ENCODE assay signal across 27 cellular contexts in the genomic region with DNA sequence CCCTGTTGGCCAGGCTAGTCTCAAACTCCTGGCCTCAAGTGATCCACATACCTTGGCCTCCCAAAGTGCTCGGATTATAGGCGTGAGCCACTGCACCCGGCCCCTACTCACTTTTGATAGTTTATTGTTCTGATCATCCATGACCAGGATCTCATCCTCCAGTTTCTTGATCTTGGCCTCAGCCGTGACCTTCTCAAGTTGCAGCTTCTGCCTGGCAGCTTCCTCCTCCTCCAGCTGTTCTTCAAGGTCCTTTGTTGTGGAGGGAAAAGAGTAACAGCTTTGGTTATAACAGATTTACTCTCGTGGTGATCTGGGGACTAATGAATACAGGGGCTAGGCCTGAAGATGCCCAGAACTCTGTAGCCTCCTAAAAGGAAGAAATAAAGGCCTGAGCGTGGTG.
"Had no signal": no experiment of that assay in that cellular context is flagged by ENCODE, and none has a peak within 500 bp of the region (broad histone marks: within the 10 kb centered on the region; RNA-seq: fewer than 3 reads in every experiment).

No MANE protein-coding gene starts in this region.

- H3K4me1 ChIP-seq: colonic mucosa, gastrocnemius medialis, lower lobe of right lung, right lobe of liver, tibial artery, upper lobe of right lung had no signal

- DNase-seq: activated CD4-positive, alpha-beta T cell treated with anti-CD3 and anti-CD28 coated beads for 4 hours; activated CD4-positive, alpha-beta T cell treated with anti-CD3 and anti-CD28 coated beads, Interleukin-2, amount 50 U/mL, for 4 hours; activated effector memory CD4-positive, alpha-beta T cell treated with Interleukin-2 at 50 U/mL for 16 hours; activated naive CD4-positive, alpha-beta T cell treated with Interleukin-2 at 50 U/mL for 16 hours; activated T-cell treated with anti-CD3 and anti-CD28 coated beads for 4 hours; anterior cingulate cortex; cerebellar nuclear complex; colonic mucosa; effector CD8-positive, alpha-beta T cell; gastrocnemius medialis; head of caudate nucleus; hippocampal formation; immature natural killer cell; kidney; left colon; lower lobe of right lung; mesenchymal stem cell; natural killer cell; posterior cingulate gyrus; right lobe of liver; small intestine; stimulated activated CD4-positive, alpha-beta T cell treated with anti-CD3 and anti-CD28 coated beads, Interleukin-4, amount 100 ng/mL, for 24 hours; substantia nigra; tibial artery; upper lobe of right lung had no signal

- ATAC-seq: gastrocnemius medialis; left colon; lower lobe of right lung; natural killer cell; right lobe of liver; stimulated activated effector memory CD8-positive, alpha-beta T cell treated with anti-CD3 and anti-CD28 coated beads, Interleukin-12 subunit alpha, Interleukin-12 subunit beta, amount 100 ng/mL, for 72 hours; upper lobe of right lung had no signal

- H3K27ac ChIP-seq: colonic mucosa, epithelial cell of prostate, gastrocnemius medialis, lower lobe of right lung, right lobe of liver, upper lobe of right lung had no signal

- H3K4me3 ChIP-seq: colonic mucosa, gastrocnemius medialis, lower lobe of right lung, right lobe of liver, tibial artery, upper lobe of right lung had no signal

- H3K36me3 ChIP-seq: colonic mucosa, gastrocnemius medialis, right lobe of liver had no signal

- H3K9me3 ChIP-seq: colonic mucosa, gastrocnemius medialis, right lobe of liver, tibial artery, upper lobe of right lung had no signal

- H3K27me3 ChIP-seq: colonic mucosa, gastrocnemius medialis, right lobe of liver, tibial artery, upper lobe of right lung had no signal
